ENCODE assay signal across 9 cellular contexts in the genomic region with DNA sequence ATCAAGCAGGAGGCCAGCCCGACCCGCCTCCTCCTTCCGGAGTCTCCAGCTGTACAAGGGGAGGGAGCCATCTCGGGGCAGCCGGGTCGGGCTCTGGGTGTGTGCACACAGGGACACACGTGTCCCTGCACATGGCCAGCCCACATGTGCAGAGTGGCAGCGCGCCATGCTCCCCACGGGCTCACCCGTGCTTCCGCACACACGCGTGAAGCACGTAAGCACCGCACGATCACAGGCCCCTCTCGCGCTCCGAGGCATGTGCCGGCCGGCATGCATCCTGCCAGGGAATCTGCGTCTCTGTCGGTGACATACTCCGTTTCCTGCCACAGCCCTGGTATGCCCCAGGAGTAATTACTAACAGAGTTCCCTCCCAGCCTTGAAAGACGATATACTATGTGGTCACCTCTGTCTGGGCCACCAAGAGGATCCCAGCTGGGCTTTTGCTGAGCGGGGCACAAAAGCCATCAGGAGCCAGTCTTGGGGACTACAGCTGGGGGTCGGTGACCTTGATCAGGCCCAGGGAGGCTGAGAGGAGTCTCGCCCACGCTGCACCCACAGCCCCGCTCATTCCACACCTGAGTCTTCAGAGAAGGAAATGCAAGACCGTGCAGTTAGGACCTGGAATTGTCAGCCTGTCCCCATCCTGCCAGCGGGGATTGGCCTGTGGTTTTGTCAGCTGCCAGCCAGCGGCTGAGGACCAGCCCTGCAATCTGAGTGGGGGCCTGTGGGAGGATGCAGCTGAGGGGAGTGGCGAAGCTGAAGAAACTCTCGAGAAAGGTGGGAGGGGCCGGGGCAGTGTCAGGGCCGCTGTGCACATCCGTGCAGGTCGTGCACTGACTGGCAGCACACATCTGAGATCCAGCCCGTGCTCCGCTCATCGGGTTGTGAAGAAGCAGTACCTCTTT. TPM values are rescaled to one million over a fixed set of nuclear protein-coding genes. Genes with fewer than 3 reads are reported as not detected.
DNase-seq lines count a peak whose midpoint lies in the region; ATAC-seq and TF ChIP-seq lines count a peak whose summit lies in the region.
"Had no signal": no experiment of that assay in that cellular context is flagged by ENCODE, and none has a peak within 500 bp of the region (broad histone marks: within the 10 kb centered on the region; RNA-seq: fewer than 3 reads in every experiment).

No MANE protein-coding gene starts in this region.

- no peak for TF ChIP-seq CTCF in CD8-positive, alpha-beta T cell (IDR thresholded peaks at IDR 0.05)
- TF ChIP-seq CTCF in HFF-Myc (IDR thresholded peaks at IDR 0.05; ENCODE audit: low read depth, low read length, missing control alignments): no peak
- TF ChIP-seq CTCF in PC-9 (conservative IDR thresholded peaks at IDR 0.05): no peak

- peaks cover 67% of the 10 kb centered on the region for H3K4me1 ChIP-seq in CD8-positive, alpha-beta T cell (ENCODE audit: insufficient read depth, low read length)
- peaks cover 26% of the 10 kb centered on the region for H3K4me1 ChIP-seq in PC-9 (replicated peaks; ENCODE audit: insufficient read depth)

- no TSS peak for BruUV-seq in PC-9 (replicated peaks; lab: Mats Ljungman, UMichigan)

- H3K9me3 ChIP-seq in CD8-positive, alpha-beta T cell (ENCODE audit: low read length): no peaks in the 10 kb centered on the region
- H3K9me3 ChIP-seq in PC-9 (ENCODE audit: insufficient read depth, low read depth): no peaks in the 10 kb centered on the region

- ATAC-seq in CD8-positive, alpha-beta T cell: peak; percentile 67
- ATAC-seq in left ventricle myocardium superior (peak; percentile 69), GM21515 (IDR thresholded peaks at IDR 0.05; ENCODE audit: unreplicated experiment) (no peak)
- ATAC-seq: left colon had no signal

- H2AFZ ChIP-seq in PC-9: no peak overlapping the region

- no peaks in the 10 kb centered on the region for H3K27me3 Mint-ChIP-seq in CD8-positive, alpha-beta T cell (ENCODE audit: low read depth)

- H3K27ac Mint-ChIP-seq in CD8-positive, alpha-beta T cell: peak overlapping the region; percentile 97

- H3K79me2 ChIP-seq in PC-9 (ENCODE audit: low read depth): no peaks in the 10 kb centered on the region

- DNase-seq in CD8-positive, alpha-beta T cell: peak; percentile 56 to 95 (median 84)
- DNase-seq in HFF-Myc (ENCODE audit: extremely low read depth, low read depth) (peak; percentile 41), PC-9 (peak; percentile 65 to 68), left ventricle myocardium superior (peak; percentile 86), NCI-H345 (lab: John Stamatoyannopoulos, UW) (no peak)
- DNase-seq in activated T-helper 9 cell treated with anti-CD3 and anti-CD28 coated beads, Interleukin-2, amount 50 U/mL, for 16 hours (ENCODE audit: low read depth): peak; percentile 60
- DNase-seq in stimulated activated CD8-positive, alpha-beta memory T cell treated with anti-CD3 and anti-CD28 coated beads, Interleukin-7, amount 100 ng/mL, for 4 hours (ENCODE audit: low read depth in 2 of 2): peak; percentile 52 to 71

- peak overlapping the region; percentile 77 for H3K4me2 ChIP-seq in PC-9

- peak overlapping the region; percentile 47 for H3K4me3 ChIP-seq in CD8-positive, alpha-beta T cell (ENCODE audit: low read depth, low read length)
- H3K4me3 ChIP-seq in HFF-Myc (replicated peaks; ENCODE audit: low read depth, low read length) (0 out of 2 replicates have a peak overlapping the region, but pooled peaks have one; percentile 7), PC-9 (peak overlapping the region; percentile 37; the same call in 1 of the 2 replicates)

- no peaks in the 10 kb centered on the region for H3K9me2 ChIP-seq in PC-9 (ENCODE audit: insufficient read depth)

- CTCF ChIA-PET in CD8-positive, alpha-beta T cell (lab: Charles Lee): interaction anchor here (0.7 to 1.5 kb wide), 6 partner anchors 12 to 211 kb away, joined by 3 to 8 read pairs (median 3); no protein-coding TSS in a partner anchor
- CTCF ChIA-PET in PC-9 (lab: Charles Lee): interaction anchor here (0.6 kb wide), 1 partner anchor 52 kb away, joined by 7 read pairs; no protein-coding TSS in a partner anchor

- intact Hi-C loops in CD8-positive, alpha-beta T cell (cut with DNase I, micrococcal nuclease): loop anchor here (1.0 to 10.0 kb wide), 10 partner anchors 11 to 574 kb away; partner anchors contain the start of genes LFNG (in 2 of the 2), BRAT1 (in 1 of the 2), CHST12 (in 1 of the 2) and SNX8 (in 1 of the 2)
- intact Hi-C loops in PC-9 (cut with micrococcal nuclease; ENCODE audit: unreplicated experiment) (no loop called here), left ventricle myocardium superior (cut with micrococcal nuclease) (no loop called here)

- H3K27ac ChIP-seq in CD8-positive, alpha-beta T cell (ENCODE audit: low read depth, low read length): peak overlapping the region; percentile 84
- H3K27ac ChIP-seq in PC-9: no peak overlapping the region

- H3K36me3 Mint-ChIP-seq in CD8-positive, alpha-beta T cell: no peaks in the 10 kb centered on the region

- no peaks in the 10 kb centered on the region for H4K20me1 ChIP-seq in PC-9 (ENCODE audit: insufficient read depth)

- H3K27me3 ChIP-seq in CD8-positive, alpha-beta T cell (ENCODE audit: insufficient read depth, low read length): no peaks in the 10 kb centered on the region
- H3K27me3 ChIP-seq in PC-9 (ENCODE audit: insufficient read depth, low read depth): peaks cover 9% of the 10 kb centered on the region; the same call in 1 of the 2 replicates

- no peaks in the 10 kb centered on the region for H3K36me3 ChIP-seq in CD8-positive, alpha-beta T cell (ENCODE audit: insufficient read depth, low read length)
- no peaks in the 10 kb centered on the region for H3K36me3 ChIP-seq in PC-9 (ENCODE audit: low read depth)

- H3K9me3 Mint-ChIP-seq in CD8-positive, alpha-beta T cell: no peaks in the 10 kb centered on the region

- peaks cover 26% of the 10 kb centered on the region for H3F3A ChIP-seq in PC-9 (ENCODE audit: insufficient read depth, low read depth)

- H3K4me3 Mint-ChIP-seq in CD8-positive, alpha-beta T cell: peak overlapping the region; percentile 74

- POLR2A ChIA-PET in CD8-positive, alpha-beta T cell (lab: Charles Lee): interaction anchor here (0.9 to 6.2 kb wide), 7 partner anchors 11 to 249 kb away, joined by 3 to 91 read pairs (median 3); partner anchors contain the start of gene LFNG
- POLR2A ChIA-PET in PC-9 (lab: Charles Lee; ENCODE audit: unreplicated experiment): no interaction called here

- H3K4me1 Mint-ChIP-seq in CD8-positive, alpha-beta T cell (ENCODE audit: low read depth): peaks cover 64% of the 10 kb centered on the region

RNA-seq across cellular contexts. Expression of gene LFNG, which starts 11.0 kb away (rescaled TPM):
- total RNA-seq in CD8-positive, alpha-beta T cell: 100 to 1,000 TPM; 137 to 140 TPM
- total RNA-seq in PC-9 (2021) (21.3 and 24.7 TPM in 2 replicates), left ventricle myocardium superior (6.4 TPM)

RNA-seq across cellular contexts. Expression of gene GRIFIN, which starts 32.4 kb away (rescaled TPM):
- not detected for total RNA-seq in CD8-positive, alpha-beta T cell
- not detected in 2 replicates for total RNA-seq in PC-9 (2021)
- not detected for total RNA-seq in left ventricle myocardium superior
- total RNA-seq: left colon had no signal

RNA-seq across cellular contexts. Expression of gene BRAT1, which starts 46.7 kb away (rescaled TPM):
- total RNA-seq in CD8-positive, alpha-beta T cell: 10 to 100 TPM; 18.9 to 20.6 TPM
- total RNA-seq in PC-9 (2021): 53.9 and 57.7 TPM in 2 replicates
- total RNA-seq in left ventricle myocardium superior: 16.5 TPM

RNA-seq across cellular contexts. Expression of gene IQCE, which starts 50.2 kb away (rescaled TPM):
- total RNA-seq in CD8-positive, alpha-beta T cell: 1 to 10 TPM; 3.3 to 4.8 TPM
- total RNA-seq in PC-9 (2021) (28.3 and 35.8 TPM in 2 replicates), left ventricle myocardium superior (11.9 TPM)

Comparison
In these comparisons a context has a peak if more than half of its experiments do, and no peak if none do; other contexts are left out.
1. intact Hi-C loops: an anchor here in CD8-positive, alpha-beta T cell (1.0 to 10.0 kb wide); none called in PC-9 and left ventricle myocardium superior.